17 cellular contexts compared by ENCODE assay signal in the genomic region with DNA sequence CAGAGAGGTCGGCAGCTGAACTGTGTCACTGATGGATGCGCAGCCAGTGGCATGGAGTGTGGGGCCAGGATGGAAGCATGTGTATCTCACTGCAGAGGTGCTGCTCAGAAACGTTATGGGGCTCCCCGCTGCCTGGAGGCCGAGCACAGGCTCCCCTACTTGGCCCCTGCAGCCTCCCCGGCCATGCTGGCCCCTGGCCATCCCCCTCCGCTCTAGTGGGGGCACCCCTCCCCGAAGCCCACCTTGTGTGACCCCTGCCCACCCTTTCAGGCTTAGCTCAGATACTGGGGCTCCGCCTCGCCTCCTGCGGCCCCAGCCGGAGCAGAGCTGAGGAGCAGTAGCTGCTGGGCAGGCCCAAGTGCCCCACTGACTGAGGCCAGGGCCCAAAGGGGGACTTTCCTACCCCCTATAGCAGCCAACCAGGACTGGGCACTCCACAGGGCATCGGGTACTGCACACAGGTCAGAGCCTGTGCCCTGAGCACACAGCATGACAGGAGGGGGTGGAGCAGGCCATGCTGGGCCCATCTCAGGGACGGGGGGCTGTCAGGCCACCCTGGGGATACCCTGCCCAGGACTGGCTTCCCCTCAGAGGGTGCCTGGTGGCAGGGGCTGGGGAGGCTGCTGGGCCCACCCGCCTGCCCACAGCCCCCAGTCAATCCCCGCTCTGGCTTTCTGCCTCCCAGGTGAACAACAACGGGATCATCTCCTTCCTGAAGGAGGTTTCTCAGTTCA. TPM values are rescaled to one million over a fixed set of nuclear protein-coding genes. Genes with fewer than 3 reads are reported as not detected.
DNase-seq lines count a peak whose midpoint lies in the region; ATAC-seq and TF ChIP-seq lines count a peak whose summit lies in the region.
"Had no signal": no experiment of that assay in that cellular context is flagged by ENCODE, and none has a peak within 500 bp of the region (broad histone marks: within the 10 kb centered on the region; RNA-seq: fewer than 3 reads in every experiment).

No MANE protein-coding gene starts in this region.

- H3K18ac ChIP-seq in neuronal stem cell (ENCODE audit: low read length): peak overlapping the region; percentile 57

- H2BK5ac ChIP-seq in neuronal stem cell (ENCODE audit: low read length): peak overlapping the region; percentile 13

- DNase-seq in right atrium auricular region (ENCODE audit: low spot score) (peak; percentile 13), left ventricle myocardium inferior (no peak), neuronal stem cell (ENCODE audit: low spot score) (no peak), upper lobe of right lung (peak; percentile 53), AG20443 (ENCODE audit: low spot score) (no peak), GF-D8 (lab: John Stamatoyannopoulos, UW) (no peak), amygdala (lab: John Stamatoyannopoulos, UW) (no peak)
- DNase-seq: ACHN; CD4-positive, alpha-beta T cell; DMS53; Kasumi-1; NCI-H1105; NCI-H1694; NCI-H510A treated with DMSO at 0.1 percent for 48 hours; NCI-H82 had no signal

- H2BK12ac ChIP-seq in neuronal stem cell (ENCODE audit: low read length): peak overlapping the region; percentile 58

- H3K4me3 ChIP-seq in right atrium auricular region (no peak overlapping the region), left ventricle myocardium inferior (no peak overlapping the region), gastroesophageal sphincter (no peak overlapping the region), neuronal stem cell (ENCODE audit: low read length in 2 of 2) (no peak overlapping the region), upper lobe of right lung (no peak overlapping the region)

- no peak overlapping the region for H4K8ac ChIP-seq in neuronal stem cell (ENCODE audit: low read depth, low read length)

- no peak for TF ChIP-seq POLR2A in gastroesophageal sphincter (IDR thresholded peaks at IDR 0.05)

- peak overlapping the region; percentile 66 for H3K4ac ChIP-seq in neuronal stem cell (ENCODE audit: low read length)

- no peak overlapping the region for H3K27ac ChIP-seq in right atrium auricular region
- no peak overlapping the region for H3K27ac ChIP-seq in left ventricle myocardium inferior (replicated peaks)
- no peak overlapping the region for H3K27ac ChIP-seq in gastroesophageal sphincter
- H3K27ac ChIP-seq in neuronal stem cell (replicated peaks; ENCODE audit: low read length): no peak overlapping the region
- H3K27ac ChIP-seq in upper lobe of right lung: no peak overlapping the region
- H3K27ac ChIP-seq: HL-60 had no signal

- no peak overlapping the region for H4K91ac ChIP-seq in neuronal stem cell (ENCODE audit: low read depth, low read length, poor library complexity)

- no peaks in the 10 kb centered on the region for H3K79me1 ChIP-seq in neuronal stem cell (ENCODE audit: low read depth, low read length)

- no peak overlapping the region for H2AFZ ChIP-seq in neuronal stem cell (ENCODE audit: low read length)

- H2BK15ac ChIP-seq in neuronal stem cell (ENCODE audit: low read length): peak overlapping the region; percentile 37

- peak overlapping the region; percentile 94 for H3K14ac ChIP-seq in neuronal stem cell (ENCODE audit: low read length)

- H3K9ac ChIP-seq in neuronal stem cell (ENCODE audit: low read depth, low read length, poor library complexity): peak overlapping the region; percentile 60

- H3K36me3 ChIP-seq in right atrium auricular region: peaks cover 8% of the 10 kb centered on the region
- peaks cover 35% of the 10 kb centered on the region for H3K36me3 ChIP-seq in left ventricle myocardium inferior
- H3K36me3 ChIP-seq in gastroesophageal sphincter: peaks cover 0 to 37% of the 10 kb centered on the region in 2 donors
- no peaks in the 10 kb centered on the region for H3K36me3 ChIP-seq in neuronal stem cell (replicated peaks in 1 of 2; ENCODE audit: control insufficient read depth in 2 of 2, insufficient read depth in 2 of 2, low read length in 2 of 2)
- peaks cover 36% of the 10 kb centered on the region for H3K36me3 ChIP-seq in upper lobe of right lung

- H3K27me3 ChIP-seq in right atrium auricular region (no peaks in the 10 kb centered on the region), left ventricle myocardium inferior (ENCODE audit: low read depth) (no peaks in the 10 kb centered on the region), gastroesophageal sphincter (no peaks in the 10 kb centered on the region), neuronal stem cell (ENCODE audit: control insufficient read depth in 3 of 3, insufficient read depth in 3 of 3, low read depth in 1 of 3, low read length in 3 of 3) (peaks cover 0 to 27% (median 0%) of the 10 kb centered on the region in 3 experiments), upper lobe of right lung (no peaks in the 10 kb centered on the region)

- WGBS in gastroesophageal sphincter (ENCODE audit: low coverage in 1 of 2), 2 donors: 73% methylated on average over 3 of the region's 17 CpGs; no CpG with 5 or more reads in 1 of the 2 donors
- no CpG with 5 or more reads among the region's 17 CpGs for whole genome bisulfite sequencing in neuronal stem cell (ENCODE audit: extremely low coverage in 2 of 2, insufficient read length in 2 of 2, insufficient replicate concordance in 1 of 2), 2 donors

- H3K4me1 ChIP-seq in right atrium auricular region: no peaks in the 10 kb centered on the region
- no peaks in the 10 kb centered on the region for H3K4me1 ChIP-seq in left ventricle myocardium inferior
- H3K4me1 ChIP-seq in gastroesophageal sphincter: no peaks in the 10 kb centered on the region
- no peaks in the 10 kb centered on the region for H3K4me1 ChIP-seq in neuronal stem cell (ENCODE audit: control insufficient read depth in 2 of 2, insufficient read depth in 1 of 2, low read depth in 1 of 2, low read length in 2 of 2)
- H3K4me1 ChIP-seq in upper lobe of right lung: no peaks in the 10 kb centered on the region

- intact Hi-C loops in left ventricle myocardium inferior (cut with micrococcal nuclease) (no loop called here), upper lobe of right lung (cut with DNase I) (no loop called here)

- H2BK120ac ChIP-seq in neuronal stem cell (ENCODE audit: low read depth, low read length): no peak overlapping the region

- peak overlapping the region; percentile 31 for H3K23ac ChIP-seq in neuronal stem cell (ENCODE audit: low read depth, low read length, poor library complexity)

- TF ChIP-seq CTCF in right atrium auricular region (IDR thresholded peaks at IDR 0.05): no peak
- TF ChIP-seq CTCF in left ventricle myocardium inferior (IDR thresholded peaks at IDR 0.05; ENCODE audit: borderline replicate concordance): no peak
- TF ChIP-seq CTCF in gastroesophageal sphincter (IDR thresholded peaks at IDR 0.05): no peak
- TF ChIP-seq CTCF in upper lobe of right lung (IDR thresholded peaks at IDR 0.05): no peak

- no peak for TF ChIP-seq EP300 in gastroesophageal sphincter (IDR thresholded peaks at IDR 0.05)

- ATAC-seq in gastroesophageal sphincter (peak; percentile 28), upper lobe of right lung (peak; percentile 15)

- H2AK5ac ChIP-seq in neuronal stem cell (ENCODE audit: low read depth, low read length): peak overlapping the region; percentile 75

- H3K4me2 ChIP-seq in neuronal stem cell (ENCODE audit: insufficient read depth, low read length, poor library complexity, severe bottlenecking): no peak overlapping the region

- H3K9me3 ChIP-seq in right atrium auricular region: peaks cover 0 to 20% of the 10 kb centered on the region in 2 donors
- peaks cover 25% of the 10 kb centered on the region for H3K9me3 ChIP-seq in left ventricle myocardium inferior (replicated peaks)
- H3K9me3 ChIP-seq in gastroesophageal sphincter: peaks cover 0 to 24% (median 2%) of the 10 kb centered on the region in 3 donors
- peaks cover 5 to 15% of the 10 kb centered on the region in 2 donors for H3K9me3 ChIP-seq in neuronal stem cell (replicated peaks in 1 of 2; ENCODE audit: control insufficient read depth in 2 of 2, insufficient read depth in 1 of 2, low read depth in 1 of 2, low read length in 2 of 2)
- H3K9me3 ChIP-seq in upper lobe of right lung: peaks cover 11% of the 10 kb centered on the region

RNA-seq across cellular contexts. Expression of a gene that starts 31.3 kb away (rescaled TPM):
- total RNA-seq in right atrium auricular region (10 to 100 TPM in 1 of 2 donors, 1 to 10 TPM in 1; 9.9 to 16.4 TPM), left ventricle myocardium inferior (6.1 TPM), gastroesophageal sphincter (10 to 100 TPM in 2 of 4 donors, 1 to 10 TPM in 2; 8.3 to 29.9 (median 14.6) TPM), upper lobe of right lung (38.4 TPM)
- polyA plus RNA-seq in neuronal stem cell (2013, experiment 1 of 2): 0.14 TPM
- polyA plus RNA-seq in neuronal stem cell (2013, experiment 2 of 2): 0.04 TPM

Comparison
In these comparisons a context has a peak if more than half of its experiments do, and no peak if none do; other contexts are left out.
1. DNase-seq: peak in right atrium auricular region (single experiment) and upper lobe of right lung (single experiment); none in left ventricle myocardium inferior (single experiment), neuronal stem cell (single experiment), AG20443 (single experiment), GF-D8 (single experiment) and amygdala (0 of 56).